In the genomic region with DNA sequence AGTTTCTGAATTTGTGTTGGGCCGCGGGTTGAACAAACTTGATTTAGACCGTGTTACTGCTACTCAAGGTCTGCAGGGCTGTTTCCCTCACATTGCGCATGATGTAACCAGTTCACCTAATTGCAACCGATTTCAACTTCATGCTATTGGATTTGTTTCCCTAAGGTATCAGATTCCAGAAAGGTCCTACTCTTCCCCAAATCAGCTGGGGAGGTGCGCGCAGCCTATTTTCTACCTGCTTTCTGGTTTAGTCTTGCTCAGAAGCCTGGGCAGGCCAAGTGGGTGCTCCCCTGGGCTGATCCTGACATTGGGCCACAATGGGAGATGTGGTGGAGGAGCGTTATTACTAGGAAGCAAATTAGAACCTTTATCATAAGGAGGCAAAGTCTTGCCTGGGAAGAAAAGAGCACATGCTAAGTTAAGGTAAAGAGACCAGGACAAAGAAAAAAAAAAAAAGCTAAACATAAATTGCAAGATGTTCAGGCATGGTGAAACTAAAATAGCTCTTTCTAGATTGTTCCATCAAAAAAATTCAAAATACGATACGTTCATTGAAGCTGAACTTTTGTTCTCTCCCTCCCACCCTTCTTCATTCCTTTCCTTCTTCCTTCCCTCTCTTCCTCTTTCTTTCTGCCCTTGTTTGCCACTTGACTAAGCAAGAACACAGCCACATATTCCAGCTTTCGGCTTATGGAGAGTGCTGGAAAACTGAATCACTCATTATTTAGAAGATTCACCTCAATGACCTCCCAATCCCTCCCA, we compare ENCODE assay signal across 1 cellular context.
TF ChIP-seq lines count a peak whose summit lies in the region.

No MANE protein-coding gene starts in this region.

TF ChIP-seq in HEK293, 187 proteins besides CTCF, POLR2A, EP300 and RAD21 (continued from another document and continues in another):
- TF ChIP-seq, protein P1, sequence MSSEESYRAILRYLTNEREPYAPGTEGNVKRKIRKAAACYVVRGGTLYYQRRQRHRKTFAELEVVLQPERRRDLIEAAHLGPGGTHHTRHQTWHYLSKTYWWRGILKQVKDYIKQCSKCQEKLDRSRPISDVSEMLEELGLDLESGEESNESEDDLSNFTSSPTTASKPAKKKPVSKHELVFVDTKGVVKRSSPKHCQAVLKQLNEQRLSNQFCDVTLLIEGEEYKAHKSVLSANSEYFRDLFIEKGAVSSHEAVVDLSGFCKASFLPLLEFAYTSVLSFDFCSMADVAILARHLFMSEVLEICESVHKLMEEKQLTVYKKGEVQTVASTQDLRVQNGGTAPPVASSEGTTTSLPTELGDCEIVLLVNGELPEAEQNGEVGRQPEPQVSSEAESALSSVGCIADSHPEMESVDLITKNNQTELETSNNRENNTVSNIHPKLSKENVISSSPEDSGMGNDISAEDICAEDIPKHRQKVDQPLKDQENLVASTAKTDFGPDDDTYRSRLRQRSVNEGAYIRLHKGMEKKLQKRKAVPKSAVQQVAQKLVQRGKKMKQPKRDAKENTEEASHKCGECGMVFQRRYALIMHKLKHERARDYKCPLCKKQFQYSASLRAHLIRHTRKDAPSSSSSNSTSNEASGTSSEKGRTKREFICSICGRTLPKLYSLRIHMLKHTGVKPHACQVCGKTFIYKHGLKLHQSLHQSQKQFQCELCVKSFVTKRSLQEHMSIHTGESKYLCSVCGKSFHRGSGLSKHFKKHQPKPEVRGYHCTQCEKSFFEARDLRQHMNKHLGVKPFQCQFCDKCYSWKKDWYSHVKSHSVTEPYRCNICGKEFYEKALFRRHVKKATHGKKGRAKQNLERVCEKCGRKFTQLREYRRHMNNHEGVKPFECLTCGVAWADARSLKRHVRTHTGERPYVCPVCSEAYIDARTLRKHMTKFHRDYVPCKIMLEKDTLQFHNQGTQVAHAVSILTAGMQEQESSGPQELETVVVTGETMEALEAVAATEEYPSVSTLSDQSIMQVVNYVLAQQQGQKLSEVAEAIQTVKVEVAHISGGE (tag by site-specific recombination; conservative IDR thresholded peaks at IDR 0.05; ENCODE audit: low read depth): no peak
- TF ChIP-seq ZNF677 (tag by site-specific recombination; IDR thresholded peaks at IDR 0.05) (no peak), ZNF404 (tag by site-specific recombination; IDR thresholded peaks at IDR 0.05) (no peak), ZNF335 (tag by site-specific recombination; conservative IDR thresholded peaks at IDR 0.05) (peak; percentile 46), ZNF133 (tag by site-specific recombination; IDR thresholded peaks at IDR 0.05) (no peak), ZFP41 (tag by site-specific recombination; IDR thresholded peaks at IDR 0.05; ENCODE audit: borderline replicate concordance) (no peak), ZBTB1 (tag by site-specific recombination; IDR thresholded peaks at IDR 0.05) (no peak), GLIS1 (tag by site-specific recombination; IDR thresholded peaks at IDR 0.05) (no peak), ZNF10 (tag by site-specific recombination; IDR thresholded peaks at IDR 0.05) (no peak), SCRT1 (tag by site-specific recombination; IDR thresholded peaks at IDR 0.05; ENCODE audit: borderline replicate concordance) (no peak), ZXDB (tag by site-specific recombination; IDR thresholded peaks at IDR 0.05) (no peak), ZNF76 (tag by site-specific recombination; IDR thresholded peaks at IDR 0.05; ENCODE audit: borderline replicate concordance, low read depth) (no peak), ZNF169 (tag by site-specific recombination; IDR thresholded peaks at IDR 0.05) (no peak), ZBTB7A (tag by site-specific recombination; IDR thresholded peaks at IDR 0.05; ENCODE audit: low read depth) (no peak), GLIS2 (tag by site-specific recombination; IDR thresholded peaks at IDR 0.05) (no peak), ZNF521 (tag by site-specific recombination; IDR thresholded peaks at IDR 0.05) (no peak), ZNF624 (tag by site-specific recombination; IDR thresholded peaks at IDR 0.05) (no peak), ZNF155 (tag by site-specific recombination; IDR thresholded peaks at IDR 0.05) (no peak), ZNF626 (tag by site-specific recombination; IDR thresholded peaks at IDR 0.05) (no peak), ZNF785 (tag by site-specific recombination; IDR thresholded peaks at IDR 0.05) (no peak), ZBTB20 (tag by site-specific recombination; IDR thresholded peaks at IDR 0.05) (no peak), ZSCAN30 (tag by site-specific recombination; IDR thresholded peaks at IDR 0.05) (no peak), MEIS1 (CRISPR knock-in tag; IDR thresholded peaks at IDR 0.05; ENCODE audit: borderline replicate concordance) (no peak), SP7 (tag by site-specific recombination; IDR thresholded peaks at IDR 0.05) (0 out of 2 replicates have a peak, but pooled peaks have one; percentile 36), KLF7 (tag by site-specific recombination; IDR thresholded peaks at IDR 0.05; ENCODE audit: borderline replicate concordance) (no peak), ZIC2 (tag by site-specific recombination; IDR thresholded peaks at IDR 0.05) (no peak), ZNF311 (tag by site-specific recombination; IDR thresholded peaks at IDR 0.05; ENCODE audit: borderline replicate concordance) (no peak), ZNF768 (tag by site-specific recombination; IDR thresholded peaks at IDR 0.05) (no peak), ZNF140 (tag by site-specific recombination; IDR thresholded peaks at IDR 0.05) (no peak), YY1 (tag by site-specific recombination; IDR thresholded peaks at IDR 0.05) (no peak), OVOL3 (tag by site-specific recombination; IDR thresholded peaks at IDR 0.05) (no peak), ZNF707 (tag by site-specific recombination; IDR thresholded peaks at IDR 0.05) (no peak), ZNF416 (tag by site-specific recombination; IDR thresholded peaks at IDR 0.05) (no peak), ZNF514 (tag by site-specific recombination; IDR thresholded peaks at IDR 0.05) (no peak)
- TF ChIP-seq, protein P2, sequence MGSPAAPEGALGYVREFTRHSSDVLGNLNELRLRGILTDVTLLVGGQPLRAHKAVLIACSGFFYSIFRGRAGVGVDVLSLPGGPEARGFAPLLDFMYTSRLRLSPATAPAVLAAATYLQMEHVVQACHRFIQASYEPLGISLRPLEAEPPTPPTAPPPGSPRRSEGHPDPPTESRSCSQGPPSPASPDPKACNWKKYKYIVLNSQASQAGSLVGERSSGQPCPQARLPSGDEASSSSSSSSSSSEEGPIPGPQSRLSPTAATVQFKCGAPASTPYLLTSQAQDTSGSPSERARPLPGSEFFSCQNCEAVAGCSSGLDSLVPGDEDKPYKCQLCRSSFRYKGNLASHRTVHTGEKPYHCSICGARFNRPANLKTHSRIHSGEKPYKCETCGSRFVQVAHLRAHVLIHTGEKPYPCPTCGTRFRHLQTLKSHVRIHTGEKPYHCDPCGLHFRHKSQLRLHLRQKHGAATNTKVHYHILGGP (tag by site-specific recombination; IDR thresholded peaks at IDR 0.05): no peak
- TF ChIP-seq, protein P3, sequence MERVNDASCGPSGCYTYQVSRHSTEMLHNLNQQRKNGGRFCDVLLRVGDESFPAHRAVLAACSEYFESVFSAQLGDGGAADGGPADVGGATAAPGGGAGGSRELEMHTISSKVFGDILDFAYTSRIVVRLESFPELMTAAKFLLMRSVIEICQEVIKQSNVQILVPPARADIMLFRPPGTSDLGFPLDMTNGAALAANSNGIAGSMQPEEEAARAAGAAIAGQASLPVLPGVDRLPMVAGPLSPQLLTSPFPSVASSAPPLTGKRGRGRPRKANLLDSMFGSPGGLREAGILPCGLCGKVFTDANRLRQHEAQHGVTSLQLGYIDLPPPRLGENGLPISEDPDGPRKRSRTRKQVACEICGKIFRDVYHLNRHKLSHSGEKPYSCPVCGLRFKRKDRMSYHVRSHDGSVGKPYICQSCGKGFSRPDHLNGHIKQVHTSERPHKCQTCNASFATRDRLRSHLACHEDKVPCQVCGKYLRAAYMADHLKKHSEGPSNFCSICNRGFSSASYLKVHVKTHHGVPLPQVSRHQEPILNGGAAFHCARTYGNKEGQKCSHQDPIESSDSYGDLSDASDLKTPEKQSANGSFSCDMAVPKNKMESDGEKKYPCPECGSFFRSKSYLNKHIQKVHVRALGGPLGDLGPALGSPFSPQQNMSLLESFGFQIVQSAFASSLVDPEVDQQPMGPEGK (tag by site-specific recombination; IDR thresholded peaks at IDR 0.05): peak; percentile 59; the same call in 1 of the 2 replicates
- TF ChIP-seq, protein P4, sequence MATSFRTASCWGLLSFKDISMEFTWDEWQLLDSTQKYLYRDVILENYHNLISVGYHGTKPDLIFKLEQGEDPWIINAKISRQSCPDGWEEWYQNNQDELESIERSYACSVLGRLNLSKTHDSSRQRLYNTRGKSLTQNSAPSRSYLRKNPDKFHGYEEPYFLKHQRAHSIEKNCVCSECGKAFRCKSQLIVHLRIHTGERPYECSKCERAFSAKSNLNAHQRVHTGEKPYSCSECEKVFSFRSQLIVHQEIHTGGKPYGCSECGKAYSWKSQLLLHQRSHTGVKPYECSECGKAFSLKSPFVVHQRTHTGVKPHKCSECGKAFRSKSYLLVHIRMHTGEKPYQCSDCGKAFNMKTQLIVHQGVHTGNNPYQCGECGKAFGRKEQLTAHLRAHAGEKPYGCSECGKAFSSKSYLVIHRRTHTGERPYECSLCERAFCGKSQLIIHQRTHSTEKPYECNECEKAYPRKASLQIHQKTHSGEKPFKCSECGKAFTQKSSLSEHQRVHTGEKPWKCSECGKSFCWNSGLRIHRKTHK (tag by site-specific recombination; IDR thresholded peaks at IDR 0.05): no peak
- TF ChIP-seq, protein P5, sequence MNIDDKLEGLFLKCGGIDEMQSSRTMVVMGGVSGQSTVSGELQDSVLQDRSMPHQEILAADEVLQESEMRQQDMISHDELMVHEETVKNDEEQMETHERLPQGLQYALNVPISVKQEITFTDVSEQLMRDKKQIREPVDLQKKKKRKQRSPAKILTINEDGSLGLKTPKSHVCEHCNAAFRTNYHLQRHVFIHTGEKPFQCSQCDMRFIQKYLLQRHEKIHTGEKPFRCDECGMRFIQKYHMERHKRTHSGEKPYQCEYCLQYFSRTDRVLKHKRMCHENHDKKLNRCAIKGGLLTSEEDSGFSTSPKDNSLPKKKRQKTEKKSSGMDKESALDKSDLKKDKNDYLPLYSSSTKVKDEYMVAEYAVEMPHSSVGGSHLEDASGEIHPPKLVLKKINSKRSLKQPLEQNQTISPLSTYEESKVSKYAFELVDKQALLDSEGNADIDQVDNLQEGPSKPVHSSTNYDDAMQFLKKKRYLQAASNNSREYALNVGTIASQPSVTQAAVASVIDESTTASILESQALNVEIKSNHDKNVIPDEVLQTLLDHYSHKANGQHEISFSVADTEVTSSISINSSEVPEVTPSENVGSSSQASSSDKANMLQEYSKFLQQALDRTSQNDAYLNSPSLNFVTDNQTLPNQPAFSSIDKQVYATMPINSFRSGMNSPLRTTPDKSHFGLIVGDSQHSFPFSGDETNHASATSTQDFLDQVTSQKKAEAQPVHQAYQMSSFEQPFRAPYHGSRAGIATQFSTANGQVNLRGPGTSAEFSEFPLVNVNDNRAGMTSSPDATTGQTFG (tag by site-specific recombination; IDR thresholded peaks at IDR 0.05; ENCODE audit: borderline replicate concordance): peak; percentile 9; the same call in 1 of the 2 replicates
- TF ChIP-seq, protein P6, sequence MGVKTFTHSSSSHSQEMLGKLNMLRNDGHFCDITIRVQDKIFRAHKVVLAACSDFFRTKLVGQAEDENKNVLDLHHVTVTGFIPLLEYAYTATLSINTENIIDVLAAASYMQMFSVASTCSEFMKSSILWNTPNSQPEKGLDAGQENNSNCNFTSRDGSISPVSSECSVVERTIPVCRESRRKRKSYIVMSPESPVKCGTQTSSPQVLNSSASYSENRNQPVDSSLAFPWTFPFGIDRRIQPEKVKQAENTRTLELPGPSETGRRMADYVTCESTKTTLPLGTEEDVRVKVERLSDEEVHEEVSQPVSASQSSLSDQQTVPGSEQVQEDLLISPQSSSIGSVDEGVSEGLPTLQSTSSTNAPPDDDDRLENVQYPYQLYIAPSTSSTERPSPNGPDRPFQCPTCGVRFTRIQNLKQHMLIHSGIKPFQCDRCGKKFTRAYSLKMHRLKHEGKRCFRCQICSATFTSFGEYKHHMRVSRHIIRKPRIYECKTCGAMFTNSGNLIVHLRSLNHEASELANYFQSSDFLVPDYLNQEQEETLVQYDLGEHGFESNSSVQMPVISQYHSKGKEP (tag by site-specific recombination; IDR thresholded peaks at IDR 0.05): peak; percentile 88
- TF ChIP-seq, protein P7, sequence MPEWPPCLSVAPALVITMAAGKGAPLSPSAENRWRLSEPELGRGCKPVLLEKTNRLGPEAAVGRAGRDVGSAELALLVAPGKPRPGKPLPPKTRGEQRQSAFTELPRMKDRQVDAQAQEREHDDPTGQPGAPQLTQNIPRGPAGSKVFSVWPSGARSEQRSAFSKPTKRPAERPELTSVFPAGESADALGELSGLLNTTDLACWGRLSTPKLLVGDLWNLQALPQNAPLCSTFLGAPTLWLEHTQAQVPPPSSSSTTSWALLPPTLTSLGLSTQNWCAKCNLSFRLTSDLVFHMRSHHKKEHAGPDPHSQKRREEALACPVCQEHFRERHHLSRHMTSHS (tag by site-specific recombination; IDR thresholded peaks at IDR 0.05): no peak
- TF ChIP-seq, protein P8, sequence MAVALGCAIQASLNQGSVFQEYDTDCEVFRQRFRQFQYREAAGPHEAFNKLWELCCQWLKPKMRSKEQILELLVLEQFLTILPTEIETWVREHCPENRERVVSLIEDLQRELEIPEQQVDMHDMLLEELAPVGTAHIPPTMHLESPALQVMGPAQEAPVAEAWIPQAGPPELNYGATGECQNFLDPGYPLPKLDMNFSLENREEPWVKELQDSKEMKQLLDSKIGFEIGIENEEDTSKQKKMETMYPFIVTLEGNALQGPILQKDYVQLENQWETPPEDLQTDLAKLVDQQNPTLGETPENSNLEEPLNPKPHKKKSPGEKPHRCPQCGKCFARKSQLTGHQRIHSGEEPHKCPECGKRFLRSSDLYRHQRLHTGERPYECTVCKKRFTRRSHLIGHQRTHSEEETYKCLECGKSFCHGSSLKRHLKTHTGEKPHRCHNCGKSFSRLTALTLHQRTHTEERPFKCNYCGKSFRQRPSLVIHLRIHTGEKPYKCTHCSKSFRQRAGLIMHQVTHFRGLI (tag by site-specific recombination; IDR thresholded peaks at IDR 0.05): peak; percentile 39; the same call in 1 of the 2 replicates
- TF ChIP-seq, protein P9, sequence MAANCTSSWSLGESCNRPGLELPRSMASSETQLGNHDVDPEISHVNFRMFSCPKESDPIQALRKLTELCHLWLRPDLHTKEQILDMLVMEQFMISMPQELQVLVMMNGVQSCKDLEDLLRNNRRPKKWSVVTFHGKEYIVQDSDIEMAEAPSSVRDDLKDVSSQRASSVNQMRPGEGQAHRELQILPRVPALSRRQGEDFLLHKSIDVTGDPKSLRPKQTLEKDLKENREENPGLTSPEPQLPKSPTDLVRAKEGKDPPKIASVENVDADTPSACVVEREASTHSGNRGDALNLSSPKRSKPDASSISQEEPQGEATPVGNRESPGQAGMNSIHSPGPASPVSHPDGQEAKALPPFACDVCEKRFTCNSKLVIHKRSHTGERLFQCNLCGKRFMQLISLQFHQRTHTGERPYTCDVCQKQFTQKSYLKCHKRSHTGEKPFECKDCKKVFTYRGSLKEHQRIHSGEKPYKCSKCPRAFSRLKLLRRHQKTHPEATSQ (tag by site-specific recombination; IDR thresholded peaks at IDR 0.05): no peak
- TF ChIP-seq, protein P10, sequence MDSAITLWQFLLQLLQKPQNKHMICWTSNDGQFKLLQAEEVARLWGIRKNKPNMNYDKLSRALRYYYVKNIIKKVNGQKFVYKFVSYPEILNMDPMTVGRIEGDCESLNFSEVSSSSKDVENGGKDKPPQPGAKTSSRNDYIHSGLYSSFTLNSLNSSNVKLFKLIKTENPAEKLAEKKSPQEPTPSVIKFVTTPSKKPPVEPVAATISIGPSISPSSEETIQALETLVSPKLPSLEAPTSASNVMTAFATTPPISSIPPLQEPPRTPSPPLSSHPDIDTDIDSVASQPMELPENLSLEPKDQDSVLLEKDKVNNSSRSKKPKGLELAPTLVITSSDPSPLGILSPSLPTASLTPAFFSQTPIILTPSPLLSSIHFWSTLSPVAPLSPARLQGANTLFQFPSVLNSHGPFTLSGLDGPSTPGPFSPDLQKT (IDR thresholded peaks at IDR 0.05; ENCODE audit: borderline replicate concordance, low read depth, low read length): no peak
